ENCODE assay signal across 8 cellular contexts in genomic region chr7:1176891-1177373, GRCh38. TPM values are rescaled to one million over a fixed set of nuclear protein-coding genes. Genes with fewer than 3 reads are reported as not detected.
A peak's percentile ranks its signal among the peaks of the same experiment; 100 is the strongest.
DNase-seq lines count a peak whose midpoint lies in the region; FAIRE-seq and TF ChIP-seq lines count a peak whose summit lies in the region.

No MANE protein-coding gene starts in this region.

- H3K4me3 ChIP-seq in endothelial cell of umbilical vein (replicated peaks in 1 of 3; ENCODE audit: insufficient read depth in 1 of 3, low read depth in 1 of 3, low read length in 3 of 3) (no peak overlapping the region), tibial artery (no peak overlapping the region)

- POLR2A ChIA-PET in endothelial cell of umbilical vein (lab: Charles Lee): no interaction called here

- H3K9me3 Mint-ChIP-seq in neural crest cell: peaks cover 9% of the 10 kb centered on the region

- peak; percentile 81 for FAIRE-seq in GM18507 (lab: Jason Lieb, UNC)
- no peak for FAIRE-seq in endothelial cell of umbilical vein (lab: Jason Lieb, UNC)

- CTCF ChIA-PET in endothelial cell of umbilical vein (lab: Charles Lee): interaction anchor here (0.6 to 3.0 kb wide), 28 partner anchors 9 to 341 kb away, joined by 3 to 32 read pairs (median 4); partner anchors contain the start of genes COX19 and ZFAND2A

- no peaks in the 10 kb centered on the region for H3K79me2 ChIP-seq in endothelial cell of umbilical vein (ENCODE audit: control insufficient read depth, insufficient read depth, low read length)

- H2AFZ ChIP-seq in endothelial cell of umbilical vein (ENCODE audit: low read depth, low read length): no peak overlapping the region

- H3K36me3 Mint-ChIP-seq in neural crest cell (ENCODE audit: low read depth): no peaks in the 10 kb centered on the region

- H3K4me1 Mint-ChIP-seq in neural crest cell: peaks cover 25% of the 10 kb centered on the region

- H3K9ac ChIP-seq in endothelial cell of umbilical vein (replicated peaks; ENCODE audit: extremely low read depth, insufficient read depth, low read length): no peak overlapping the region

- peak overlapping the region; percentile 45 for H3K4me2 ChIP-seq in endothelial cell of umbilical vein (ENCODE audit: insufficient read depth, low read length)

- intact Hi-C loops in endothelial cell of umbilical vein (cut with micrococcal nuclease): loop anchor here (1.0 to 2.0 kb wide), 4 partner anchors 16 to 268 kb away; partner anchors contain the start of gene ZFAND2A
- intact Hi-C loops in tibial artery (cut with DNase I; ENCODE audit: low total_unique reads): no loop called here

- TF ChIP-seq CTCF in endothelial cell of umbilical vein (IDR thresholded peaks at IDR 0.05; ENCODE audit: extremely low read depth in 1 of 2, insufficient read depth in 1 of 2, low read depth in 1 of 2, low read length in 2 of 2): peak; percentile 52 to 68
- TF ChIP-seq CTCF in neural crest cell (conservative IDR thresholded peaks at IDR 0.05): peak; percentile 68
- TF ChIP-seq CTCF in tibial artery (IDR thresholded peaks at IDR 0.05): peak; percentile 31 to 41

- H3K36me3 ChIP-seq in endothelial cell of umbilical vein (ENCODE audit: control insufficient read depth in 2 of 2, extremely low read depth in 1 of 2, insufficient read depth in 2 of 2, low read length in 2 of 2): no peaks in the 10 kb centered on the region
- no peaks in the 10 kb centered on the region for H3K36me3 ChIP-seq in tibial artery

- H3K27ac ChIP-seq in endothelial cell of umbilical vein (ENCODE audit: insufficient read depth, low read depth, low read length) (no peak overlapping the region), tibial artery (no peak overlapping the region)

- no peaks in the 10 kb centered on the region for H3K9me3 ChIP-seq in endothelial cell of umbilical vein (replicated peaks; ENCODE audit: control insufficient read depth, insufficient read depth, low read length)
- no peaks in the 10 kb centered on the region for H3K9me3 ChIP-seq in tibial artery

- H3K27ac Mint-ChIP-seq in neural crest cell (ENCODE audit: unreplicated experiment): no peak overlapping the region

- DNase-seq in AG08395 (ENCODE audit: low spot score): peak; percentile 69
- peak; percentile 50 for DNase-seq in GM18507 (ENCODE audit: extremely low spot score, insufficient read length, low read depth)
- peak; percentile 16 for DNase-seq in NCI-H82 treated with DMSO at 0.1 percent for 48 hours (lab: John Stamatoyannopoulos, UW; ENCODE audit: unreplicated experiment)
- peak; percentile 92 for DNase-seq in activated CD8-positive, alpha-beta memory T cell treated with anti-CD3 and anti-CD28 coated beads for 24 hours
- peak; percentile 55 for DNase-seq in endothelial cell of umbilical vein (ENCODE audit: low read depth, low spot score)
- DNase-seq in neural crest cell (ENCODE audit: low read depth, low spot score): peak; percentile 79
- DNase-seq in tibial artery: peak; percentile 45 to 78
- no peak for DNase-seq in occipital lobe (lab: John Stamatoyannopoulos, UW)

- no peaks in the 10 kb centered on the region for H4K20me1 ChIP-seq in endothelial cell of umbilical vein (replicated peaks; ENCODE audit: control insufficient read depth, extremely low read depth, insufficient read depth, low read length)

- dilution Hi-C loops in endothelial cell of umbilical vein (cut with MboI; ENCODE audit: extremely low pct_ligation_motif_present, low sequenced_read_pairs): no loop called here

- H3K27me3 Mint-ChIP-seq in neural crest cell (ENCODE audit: low read depth): peaks cover 12% of the 10 kb centered on the region

- H3K9me1 ChIP-seq in endothelial cell of umbilical vein (replicated peaks; ENCODE audit: control insufficient read depth, extremely low read depth, insufficient read depth, low read length): no peaks in the 10 kb centered on the region

- H3K4me3 Mint-ChIP-seq in neural crest cell: no peak overlapping the region

- H3K27me3 ChIP-seq in endothelial cell of umbilical vein (ENCODE audit: control insufficient read depth in 2 of 2, insufficient read depth in 2 of 2, low read length in 2 of 2) (no peaks in the 10 kb centered on the region), tibial artery (peaks cover 0 to 38% of the 10 kb centered on the region in 2 donors)

- TF ChIP-seq POLR2A in endothelial cell of umbilical vein (IDR thresholded peaks at IDR 0.05; ENCODE audit: low read depth, low read length): no peak

- peaks cover 21% of the 10 kb centered on the region for H3K4me1 ChIP-seq in endothelial cell of umbilical vein (ENCODE audit: control insufficient read depth, extremely low read depth, insufficient read depth, low read length)
- peaks cover 0 to 9% (median 7%) of the 10 kb centered on the region in 4 donors for H3K4me1 ChIP-seq in tibial artery

- BruUV-seq in endothelial cell of umbilical vein (replicated peaks; lab: Mats Ljungman, UMichigan): no TSS peak

TF ChIP-seq in endothelial cell of umbilical vein, 7 proteins besides CTCF, POLR2A, EP300 and RAD21:
- TF ChIP-seq JUN (IDR thresholded peaks at IDR 0.05; ENCODE audit: borderline replicate concordance, insufficient read depth, insufficient read length, low read depth) (no peak), FOS (IDR thresholded peaks at IDR 0.05; ENCODE audit: borderline replicate concordance, insufficient read depth, low read length) (no peak), EZH2 (IDR thresholded peaks at IDR 0.05; ENCODE audit: borderline replicate concordance, low read depth, low read length, severe bottlenecking) (no peak), MYC (IDR thresholded peaks at IDR 0.05; ENCODE audit: low read depth, low read length) (no peak), POLR2AphosphoS5 (IDR thresholded peaks at IDR 0.05; ENCODE audit: insufficient read depth, low read depth, low read length) (no peak), MAX (IDR thresholded peaks at IDR 0.05; ENCODE audit: insufficient read depth, insufficient read length) (no peak), GATA2 (IDR thresholded peaks at IDR 0.05; ENCODE audit: insufficient read depth, insufficient read length, low read depth, low read length) (no peak)

RNA-seq across cellular contexts. Expression of gene ZFAND2A, which starts 16.9 kb away (rescaled TPM):
- total RNA-seq in endothelial cell of umbilical vein (20.6 and 31.8 TPM in 2 replicates), neural crest cell (13.6 and 14.5 TPM in 2 replicates), occipital lobe (14.7 TPM)
- polyA plus RNA-seq in endothelial cell of umbilical vein: 37.6 and 40.6 TPM in 2 replicates
- polyA plus RNA-seq in endothelial cell of umbilical vein (2011; cell fraction: cytosol; rRNA removed): 50.2 and 51.2 TPM in 2 replicates
- polyA plus RNA-seq in endothelial cell of umbilical vein (2011; cell fraction: nucleus; rRNA removed): 53.1 and 54.8 TPM in 2 replicates
- polyA plus RNA-seq in endothelial cell of umbilical vein (2012): 39.6 and 42.2 TPM in 2 replicates
- polyA minus RNA-seq in endothelial cell of umbilical vein: 19.3 and 19.8 TPM in 2 replicates
- 12.5 TPM for polyA minus RNA-seq in endothelial cell of umbilical vein (2011; cell fraction: cytosol; rRNA and poly(A)+ RNA removed)
- polyA minus RNA-seq in endothelial cell of umbilical vein (2011; cell fraction: nucleus; rRNA and poly(A)+ RNA removed): 19.7 and 23.8 TPM in 2 replicates

RNA-seq across cellular contexts. Expression of gene UNCX, which starts 55.7 kb away (rescaled TPM):
- total RNA-seq in endothelial cell of umbilical vein: not detected in 2 replicates
- not detected in 2 replicates for polyA plus RNA-seq in endothelial cell of umbilical vein
- polyA plus RNA-seq in endothelial cell of umbilical vein (2011; cell fraction: cytosol; rRNA removed): not detected in 2 replicates
- polyA plus RNA-seq in endothelial cell of umbilical vein (2011; cell fraction: nucleus; rRNA removed): not detected in 2 replicates
- polyA plus RNA-seq in endothelial cell of umbilical vein (2012): not detected in 2 replicates
- not detected in 2 replicates for polyA minus RNA-seq in endothelial cell of umbilical vein
- not detected for polyA minus RNA-seq in endothelial cell of umbilical vein (2011; cell fraction: cytosol; rRNA and poly(A)+ RNA removed)
- not detected in 2 replicates for polyA minus RNA-seq in endothelial cell of umbilical vein (2011; cell fraction: nucleus; rRNA and poly(A)+ RNA removed)
- total RNA-seq in neural crest cell: 2.4 and 2.7 TPM in 2 replicates
- not detected for total RNA-seq in occipital lobe
